Comparison of ENCODE assay signal across 10 cellular contexts in the genomic region with DNA sequence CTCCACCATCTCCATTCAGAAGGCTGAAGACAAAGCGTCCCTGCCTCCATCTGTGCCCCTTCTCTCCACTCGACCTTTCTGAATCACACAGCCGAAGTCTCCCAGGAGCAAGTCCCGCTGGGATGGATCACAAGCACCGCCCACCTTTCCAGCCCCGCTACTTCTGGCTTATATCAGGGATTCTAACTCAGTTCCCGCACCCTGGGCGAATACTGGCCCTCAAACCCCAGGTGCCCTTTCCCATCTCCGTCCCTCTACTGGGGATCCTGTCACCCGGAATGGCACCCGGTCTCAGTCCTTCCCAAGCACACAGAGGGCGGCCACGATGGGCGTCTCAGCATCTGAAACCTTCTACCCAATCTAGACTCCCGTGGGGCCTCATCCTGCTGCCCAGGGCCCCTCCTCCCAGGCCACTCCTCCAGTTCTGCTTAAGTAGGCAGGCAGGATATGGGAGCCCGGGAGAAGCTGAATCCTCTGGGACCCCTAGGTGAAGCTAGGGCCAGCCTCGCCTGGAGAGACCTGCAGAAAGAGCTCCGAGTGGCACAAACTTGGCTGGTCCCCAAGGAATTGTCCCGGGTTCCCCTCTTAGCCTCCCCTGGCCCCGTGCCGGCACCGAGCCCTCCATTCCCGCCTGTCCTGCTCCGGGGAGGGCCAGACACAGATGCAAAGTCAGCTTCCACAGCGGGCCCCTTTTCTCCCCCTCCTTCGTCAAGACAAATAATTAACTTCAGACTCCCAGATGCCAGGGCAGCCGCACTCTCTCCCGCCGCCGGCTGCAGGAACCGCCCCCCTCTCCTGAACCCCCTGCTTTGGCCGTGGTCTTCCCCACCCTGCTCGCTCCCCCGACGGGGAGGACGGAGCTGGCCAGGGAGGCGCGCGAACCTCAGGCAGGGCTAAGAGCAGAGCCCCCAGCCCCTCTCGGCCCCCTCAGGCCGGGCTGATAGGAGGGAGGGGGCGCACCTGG. TPM values are rescaled to one million over a fixed set of nuclear protein-coding genes. Genes with fewer than 3 reads are reported as not detected.
A peak's percentile ranks its signal among the peaks of the same experiment; 100 is the strongest.
DNase-seq lines count a peak whose midpoint lies in the region; ATAC-seq and TF ChIP-seq lines count a peak whose summit lies in the region.
"Had no signal": no experiment of that assay in that cellular context is flagged by ENCODE, and none has a peak within 500 bp of the region (broad histone marks: within the 10 kb centered on the region; RNA-seq: fewer than 3 reads in every experiment).

No MANE protein-coding gene starts in this region.

- CTCF ChIA-PET in IMR-90 (lab: Yijun Ruan, JAX), result interaction anchor here (1.4 to 1.9 kb wide), 2 partner anchors 26 to 182 kb away, joined by 4 to 6 read pairs; no protein-coding TSS in a partner anchor

- H3K4me3 Mint-ChIP-seq in endothelial cell (ENCODE audit: unreplicated experiment), result peak overlapping the region; percentile 81

- no peak overlapping the region for H3K14ac ChIP-seq in IMR-90 (replicated peaks; ENCODE audit: low read depth, low read length)

- no peaks in the 10 kb centered on the region for H3K79me2 ChIP-seq in mesendoderm (ENCODE audit: control insufficient read depth, insufficient read depth, low read length)

- H3K23ac ChIP-seq in IMR-90 (ENCODE audit: low read depth, low read length) (no peak overlapping the region), mesendoderm (ENCODE audit: low read length) (no peak overlapping the region)

- H3K27ac Mint-ChIP-seq in endothelial cell (ENCODE audit: unreplicated experiment), result no peak overlapping the region

- peak; percentile 70 for ATAC-seq in IMR-90 (ENCODE audit: low read depth)
- ATAC-seq in HG03439 (IDR thresholded peaks at IDR 0.05; ENCODE audit: unreplicated experiment), result no peak

- H3K9ac ChIP-seq in IMR-90 (ENCODE audit: low read depth, low read length) (no peak overlapping the region), mesendoderm (ENCODE audit: low read length) (peak overlapping the region; percentile 86)

- H3K79me1 ChIP-seq in IMR-90 (ENCODE audit: low read depth in 1 of 2, low read length in 2 of 2), result no peaks in the 10 kb centered on the region
- no peaks in the 10 kb centered on the region for H3K79me1 ChIP-seq in mesendoderm (ENCODE audit: low read length)

- H3K4me1 ChIP-seq in IMR-90 (ENCODE audit: control insufficient read depth, insufficient read depth, low read length) (no peaks in the 10 kb centered on the region), mesendoderm (ENCODE audit: control insufficient read depth, low read depth, low read length) (peaks cover 12% of the 10 kb centered on the region), adrenal gland (replicated peaks in 1 of 2) (no peaks in the 10 kb centered on the region), HAP-1 (no peaks in the 10 kb centered on the region)

- H3K9me3 Mint-ChIP-seq in endothelial cell (ENCODE audit: unreplicated experiment), result no peaks in the 10 kb centered on the region

- TF ChIP-seq RAD21 in IMR-90 (IDR thresholded peaks at IDR 0.05; ENCODE audit: low read length), result no peak

- H2BK120ac ChIP-seq in IMR-90 (ENCODE audit: low read depth, low read length) (no peak overlapping the region), mesendoderm (ENCODE audit: low read depth, low read length) (no peak overlapping the region)

- 9% methylated on average over 6 of the region's 42 CpGs; no CpG with 5 or more reads in 1 of the 2 experiments for WGBS in IMR-90 (ENCODE audit: extremely low coverage in 2 of 2, insufficient read length in 1 of 2), 2 experiments
- no CpG with 5 or more reads among the region's 42 CpGs for WGBS in mesendoderm (ENCODE audit: extremely low coverage, insufficient coverage, low lambda C conversion rate)
- 23 to 26% (median 24%) methylated on average over 22 to 42 of the region's 42 CpGs for WGBS in adrenal gland, 4 donors

- H3K9me3 ChIP-seq in IMR-90 (ENCODE audit: control insufficient read depth, insufficient read depth, low read length) (no peaks in the 10 kb centered on the region), adrenal gland (replicated peaks in 1 of 3) (no peaks in the 10 kb centered on the region), HAP-1 (no peaks in the 10 kb centered on the region)

- POLR2A ChIA-PET in IMR-90 (lab: Charles Lee; ENCODE audit: unreplicated experiment), result no interaction called here

- peaks cover 15% of the 10 kb centered on the region for H3K27me3 Mint-ChIP-seq in endothelial cell (ENCODE audit: unreplicated experiment)

- no peak overlapping the region; a peak in 1 of 4 replicates for H4K8ac ChIP-seq in IMR-90 (ENCODE audit: low read depth in 2 of 2, low read length in 2 of 2)
- no peak overlapping the region for H4K8ac ChIP-seq in mesendoderm (ENCODE audit: low read depth, low read length)

- intact Hi-C loops in IMR-90 (cut with micrococcal nuclease), result no loop called here
- intact Hi-C loops in adrenal gland (cut with DNase I), result loop anchor here in 1 of 2 donors (5.0 kb wide), 1 partner anchor 187 kb away; no protein-coding TSS in a partner anchor

- H4K5ac ChIP-seq in IMR-90 (ENCODE audit: low read depth, low read length), result no peak overlapping the region
- H4K5ac ChIP-seq in mesendoderm (ENCODE audit: low read length), result no peak overlapping the region

- no peak overlapping the region for H3K27ac ChIP-seq in IMR-90 (ENCODE audit: insufficient read depth, low read length)
- peak overlapping the region; percentile 27 for H3K27ac ChIP-seq in mesendoderm (ENCODE audit: low read depth, low read length)
- no peak overlapping the region for H3K27ac ChIP-seq in adrenal gland

- in situ Hi-C loops in ACHN (cut with HindIII; ENCODE audit: low pct_ligation_motif_present, low pct_unique_long_range_greater_than_20kb, low sequenced_read_pairs), result no loop called here
- in situ Hi-C loops in IMR-90 (cut with MboI; ENCODE audit: low sequenced_read_pairs), result no loop called here
- in situ Hi-C loops in HAP-1 (cut with MboI; ENCODE audit: low sequenced_read_pairs), result loop anchor here (25.0 kb wide), 1 partner anchor 177 kb away; no protein-coding TSS in a partner anchor

- H3K36me3 ChIP-seq in IMR-90 (ENCODE audit: control insufficient read depth, insufficient read depth, low read length) (no peaks in the 10 kb centered on the region), mesendoderm (ENCODE audit: control insufficient read depth, insufficient read depth, low read length) (no peaks in the 10 kb centered on the region), adrenal gland (replicated peaks in 1 of 2) (no peaks in the 10 kb centered on the region), HAP-1 (replicated peaks) (no peaks in the 10 kb centered on the region)

- TF ChIP-seq CTCF in IMR-90 (conservative IDR thresholded peaks at IDR 0.05; ENCODE audit: low read depth, low read length) (no peak), endothelial cell (IDR thresholded peaks at IDR 0.05; ENCODE audit: unreplicated experiment) (no peak), adrenal gland (IDR thresholded peaks at IDR 0.05) (no peak)

- H3K4me1 Mint-ChIP-seq in endothelial cell (ENCODE audit: unreplicated experiment), result peaks cover 18% of the 10 kb centered on the region

- TF ChIP-seq POLR2A in IMR-90 (IDR thresholded peaks at IDR 0.05; ENCODE audit: low read depth, low read length), result no peak
- no peak for TF ChIP-seq POLR2A in adrenal gland (IDR thresholded peaks at IDR 0.05)

- H3K56ac ChIP-seq in IMR-90 (ENCODE audit: extremely low read depth, insufficient read depth, low read length), result no peak overlapping the region
- H3K56ac ChIP-seq in mesendoderm (ENCODE audit: low read length), result peak overlapping the region; percentile 93

- peaks cover 69% of the 10 kb centered on the region for H3K27me3 ChIP-seq in IMR-90 (ENCODE audit: control insufficient read depth, insufficient read depth, low read length)
- no peaks in the 10 kb centered on the region for H3K27me3 ChIP-seq in mesendoderm (ENCODE audit: insufficient read depth, low read length, poor library complexity)
- peaks cover 16% of the 10 kb centered on the region for H3K27me3 ChIP-seq in adrenal gland
- no peaks in the 10 kb centered on the region for H3K27me3 ChIP-seq in HAP-1 (ENCODE audit: low read depth)

- DNase-seq in ACHN, result peak; percentile 98
- DNase-seq in IMR-90, result peak; percentile 23
- DNase-seq in endothelial cell (ENCODE audit: low spot score), result peak; percentile 39
- DNase-seq in mesendoderm, result peak; percentile 87
- DNase-seq in adrenal gland, result no peak
- no peak for DNase-seq in HAP-1 (ENCODE audit: low spot score in 2 of 2)
- DNase-seq in GDM1 (lab: John Stamatoyannopoulos, UW), result no peak
- DNase-seq: activated CD4-positive, CD25-positive, alpha-beta regulatory T cell; DND-41 had no signal

- H2AK9ac ChIP-seq in IMR-90 (replicated peaks; ENCODE audit: low read depth, low read length, poor library complexity), result no peak overlapping the region

- no peak overlapping the region for H2AK5ac ChIP-seq in IMR-90 (ENCODE audit: low read depth, low read length)
- no peak overlapping the region for H2AK5ac ChIP-seq in mesendoderm (ENCODE audit: low read length)

- no TSS peak for BruUV-seq in IMR-90 (replicated peaks; lab: Mats Ljungman, UMichigan)

- H4K91ac ChIP-seq in IMR-90 (ENCODE audit: insufficient read depth, low read depth, low read length), result no peak overlapping the region

- H3K36me3 Mint-ChIP-seq in endothelial cell (ENCODE audit: low read depth, unreplicated experiment), result peaks cover 3% of the 10 kb centered on the region

- H2AFZ ChIP-seq in IMR-90 (replicated peaks; ENCODE audit: low read length, poor library complexity), result peak overlapping the region; percentile 95

- dilution Hi-C loops in IMR-90 (cut with HindIII; ENCODE audit: low sequenced_read_pairs, unreplicated experiment), result no loop called here

- H3K18ac ChIP-seq in IMR-90 (ENCODE audit: low read depth, low read length), result no peak overlapping the region
- H3K18ac ChIP-seq in mesendoderm (ENCODE audit: low read length), result peak overlapping the region; percentile 24

- H2BK20ac ChIP-seq in IMR-90 (ENCODE audit: low read depth, low read length), result no peak overlapping the region

- H3K4me2 ChIP-seq in IMR-90 (ENCODE audit: low read depth, low read length) (peak overlapping the region; percentile 31; the same call in 1 of the 2 replicates), mesendoderm (ENCODE audit: low read length) (peak overlapping the region; percentile 98)

- H2BK15ac ChIP-seq in IMR-90 (ENCODE audit: low read depth, low read length), result no peak overlapping the region
- no peak overlapping the region for H2BK15ac ChIP-seq in mesendoderm (replicated peaks; ENCODE audit: low read depth)

- H3K4me3 ChIP-seq in IMR-90 (ENCODE audit: insufficient read depth, low read depth, low read length) (peak overlapping the region; percentile 9; the same call in 1 of the 2 replicates), mesendoderm (ENCODE audit: low read length) (peak overlapping the region; percentile 44), adrenal gland (peak overlapping the region in 1 of 4 donors; percentile 36), HAP-1 (no peak overlapping the region)

- H4K20me1 ChIP-seq in IMR-90 (ENCODE audit: insufficient read depth, low read length), result no peaks in the 10 kb centered on the region

- no peak overlapping the region for H2BK5ac ChIP-seq in IMR-90 (ENCODE audit: low read depth, low read length, poor library complexity, severe bottlenecking)
- H2BK5ac ChIP-seq in mesendoderm (ENCODE audit: low read length), result no peak overlapping the region

- H3K4ac ChIP-seq in IMR-90 (ENCODE audit: low read depth, low read length), result no peak overlapping the region
- peak overlapping the region; percentile 5 for H3K4ac ChIP-seq in mesendoderm (ENCODE audit: low read depth, low read length)

- H3K9me1 ChIP-seq in IMR-90 (ENCODE audit: insufficient read depth, low read length), result no peaks in the 10 kb centered on the region

RNA-seq across cellular contexts. Expression of gene KCP, which starts 0.6 kb away (rescaled TPM):
- not detected in 2 replicates for total RNA-seq in IMR-90 (2012; rRNA removed)
- polyA plus RNA-seq in IMR-90 (2012; rRNA removed), result 0.03 and 0.07 TPM in 2 replicates
- 0.03 TPM in 1 of 2 replicates, not detected in the other for polyA plus RNA-seq in IMR-90 (2012; cell fraction: cytosol; rRNA removed)
- 0.17 and 0.33 TPM in 2 replicates for polyA plus RNA-seq in IMR-90 (2012; cell fraction: nucleus; rRNA removed; ENCODE audit: low replicate concordance)
- 4.3 TPM for total RNA-seq in endothelial cell (ENCODE audit: unreplicated experiment)
- polyA plus RNA-seq in mesendoderm (2013, experiment 1 of 2), result 0.74 TPM
- 0.84 TPM for polyA plus RNA-seq in mesendoderm (2013, experiment 2 of 2)
- under 1 TPM in 6 of 8 donors, not detected in 2; 0.11 to 0.55 (median 0.35) TPM for total RNA-seq in adrenal gland
- 1 to 10 TPM in 1 of 3 donors, under 1 TPM in 1, not detected in 1; 0.37 to 8.0 TPM for polyA plus RNA-seq in adrenal gland

RNA-seq across cellular contexts. Expression of gene IRF5, which starts 27.8 kb away (rescaled TPM):
- total RNA-seq in IMR-90 (2012; rRNA removed) (0.18 TPM in 1 of 2 replicates, not detected in the other), endothelial cell (ENCODE audit: unreplicated experiment) (3.9 TPM), adrenal gland (10 to 100 TPM in 6 of 8 donors, 1 to 10 TPM in 2; 5.0 to 25.9 (median 13.3) TPM)
- polyA plus RNA-seq in IMR-90 (2012; rRNA removed) (0.14 TPM in 1 of 2 replicates, not detected in the other), adrenal gland (10 to 100 TPM in 1 of 3 donors, 1 to 10 TPM in 2; 1.9 to 16.7 (median 8.1) TPM)
- 0.08 TPM in 1 of 2 replicates, not detected in the other for polyA plus RNA-seq in IMR-90 (2012; cell fraction: cytosol; rRNA removed)
- polyA plus RNA-seq in IMR-90 (2012; cell fraction: nucleus; rRNA removed; ENCODE audit: low replicate concordance), result 0.15 and 0.24 TPM in 2 replicates
- 0.07 TPM for polyA plus RNA-seq in mesendoderm (2013, experiment 1 of 2)
- 0.06 TPM for polyA plus RNA-seq in mesendoderm (2013, experiment 2 of 2)

RNA-seq across cellular contexts. Expression of gene ATP6V1F, which starts 47.2 kb away (rescaled TPM):
- total RNA-seq in IMR-90 (2012; rRNA removed), result 61.1 and 104 TPM in 2 replicates
- 321 and 346 TPM in 2 replicates for polyA plus RNA-seq in IMR-90 (2012; rRNA removed)
- 128 and 421 TPM in 2 replicates for polyA plus RNA-seq in IMR-90 (2012; cell fraction: cytosol; rRNA removed)
- 84.2 and 106 TPM in 2 replicates for polyA plus RNA-seq in IMR-90 (2012; cell fraction: nucleus; rRNA removed; ENCODE audit: low replicate concordance)
- total RNA-seq in endothelial cell (ENCODE audit: unreplicated experiment), result 132 TPM
- 141 TPM for polyA plus RNA-seq in mesendoderm (2013, experiment 1 of 2)
- polyA plus RNA-seq in mesendoderm (2013, experiment 2 of 2), result 142 TPM
- total RNA-seq in adrenal gland, result 100 to 1,000 TPM in 7 of 8 donors, 10 to 100 TPM in 1; 94.6 to 215 (median 156) TPM
- 100 to 1,000 TPM; 200 to 334 (median 226) TPM for polyA plus RNA-seq in adrenal gland

Comparison
In these comparisons a context has a peak if more than half of its experiments do, and no peak if none do; other contexts are left out.
1. DNase-seq: peak in ACHN (single experiment), IMR-90 (single experiment), endothelial cell (single experiment) and mesendoderm (single experiment); none in adrenal gland (0 of 7), HAP-1 (0 of 2) and GDM1 (single experiment).